ENCODE assay signal across 1 cellular context in the genomic region with DNA sequence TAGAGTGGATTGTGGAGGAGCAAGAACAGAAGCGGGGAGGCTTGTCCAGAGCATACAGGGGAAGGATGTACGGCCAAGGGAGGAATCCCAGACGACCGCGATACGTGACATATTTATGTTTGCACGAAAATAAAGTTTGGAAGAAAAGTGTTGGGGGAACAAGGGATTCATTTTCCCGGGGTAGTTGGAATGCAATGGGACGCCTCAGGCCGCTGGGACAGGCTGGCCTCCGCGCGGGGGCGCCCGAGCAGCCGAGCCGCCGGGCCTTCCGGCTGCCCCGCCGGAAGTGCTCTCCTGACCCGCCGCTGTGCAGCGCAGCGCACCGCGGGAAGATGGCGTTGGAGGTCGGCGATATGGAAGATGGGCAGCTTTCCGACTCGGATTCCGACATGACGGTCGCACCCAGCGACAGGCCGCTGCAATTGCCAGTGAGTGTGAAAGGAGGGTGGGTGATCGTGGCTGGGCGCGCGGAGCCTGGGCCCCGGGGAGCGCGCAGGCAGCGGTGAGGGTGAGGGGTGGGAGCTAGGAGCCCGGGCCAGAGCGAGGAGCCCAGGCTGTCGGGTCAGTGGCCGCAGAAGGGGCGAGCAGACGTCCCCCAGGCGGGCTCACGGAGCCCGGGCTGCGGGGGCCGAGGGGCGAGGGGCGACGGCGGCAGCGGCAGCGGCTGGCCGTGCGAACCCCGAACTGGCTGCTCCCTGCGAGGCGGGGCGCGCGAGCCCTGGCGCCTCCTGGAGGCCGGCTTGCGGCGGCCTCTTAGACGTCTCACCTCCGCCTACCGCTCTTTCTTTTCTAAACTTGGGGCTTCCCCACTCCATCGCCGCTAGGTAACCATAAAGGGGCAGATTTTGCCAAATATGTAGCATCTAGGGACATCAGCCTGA.
A peak's percentile ranks its signal among the peaks of the same experiment; 100 is the strongest.
TF ChIP-seq lines count a peak whose summit lies in the region.

A gene with protein sequence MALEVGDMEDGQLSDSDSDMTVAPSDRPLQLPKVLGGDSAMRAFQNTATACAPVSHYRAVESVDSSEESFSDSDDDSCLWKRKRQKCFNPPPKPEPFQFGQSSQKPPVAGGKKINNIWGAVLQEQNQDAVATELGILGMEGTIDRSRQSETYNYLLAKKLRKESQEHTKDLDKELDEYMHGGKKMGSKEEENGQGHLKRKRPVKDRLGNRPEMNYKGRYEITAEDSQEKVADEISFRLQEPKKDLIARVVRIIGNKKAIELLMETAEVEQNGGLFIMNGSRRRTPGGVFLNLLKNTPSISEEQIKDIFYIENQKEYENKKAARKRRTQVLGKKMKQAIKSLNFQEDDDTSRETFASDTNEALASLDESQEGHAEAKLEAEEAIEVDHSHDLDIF (plus strand): TSS at position 317 of the 881 bp plus-strand sequence. CDS start 16 bp downstream, at position 333.

TF ChIP-seq in GM12878, 131 proteins besides CTCF, POLR2A, EP300 and RAD21 (continued from another document and continues in another):
- TF ChIP-seq, protein P1, sequence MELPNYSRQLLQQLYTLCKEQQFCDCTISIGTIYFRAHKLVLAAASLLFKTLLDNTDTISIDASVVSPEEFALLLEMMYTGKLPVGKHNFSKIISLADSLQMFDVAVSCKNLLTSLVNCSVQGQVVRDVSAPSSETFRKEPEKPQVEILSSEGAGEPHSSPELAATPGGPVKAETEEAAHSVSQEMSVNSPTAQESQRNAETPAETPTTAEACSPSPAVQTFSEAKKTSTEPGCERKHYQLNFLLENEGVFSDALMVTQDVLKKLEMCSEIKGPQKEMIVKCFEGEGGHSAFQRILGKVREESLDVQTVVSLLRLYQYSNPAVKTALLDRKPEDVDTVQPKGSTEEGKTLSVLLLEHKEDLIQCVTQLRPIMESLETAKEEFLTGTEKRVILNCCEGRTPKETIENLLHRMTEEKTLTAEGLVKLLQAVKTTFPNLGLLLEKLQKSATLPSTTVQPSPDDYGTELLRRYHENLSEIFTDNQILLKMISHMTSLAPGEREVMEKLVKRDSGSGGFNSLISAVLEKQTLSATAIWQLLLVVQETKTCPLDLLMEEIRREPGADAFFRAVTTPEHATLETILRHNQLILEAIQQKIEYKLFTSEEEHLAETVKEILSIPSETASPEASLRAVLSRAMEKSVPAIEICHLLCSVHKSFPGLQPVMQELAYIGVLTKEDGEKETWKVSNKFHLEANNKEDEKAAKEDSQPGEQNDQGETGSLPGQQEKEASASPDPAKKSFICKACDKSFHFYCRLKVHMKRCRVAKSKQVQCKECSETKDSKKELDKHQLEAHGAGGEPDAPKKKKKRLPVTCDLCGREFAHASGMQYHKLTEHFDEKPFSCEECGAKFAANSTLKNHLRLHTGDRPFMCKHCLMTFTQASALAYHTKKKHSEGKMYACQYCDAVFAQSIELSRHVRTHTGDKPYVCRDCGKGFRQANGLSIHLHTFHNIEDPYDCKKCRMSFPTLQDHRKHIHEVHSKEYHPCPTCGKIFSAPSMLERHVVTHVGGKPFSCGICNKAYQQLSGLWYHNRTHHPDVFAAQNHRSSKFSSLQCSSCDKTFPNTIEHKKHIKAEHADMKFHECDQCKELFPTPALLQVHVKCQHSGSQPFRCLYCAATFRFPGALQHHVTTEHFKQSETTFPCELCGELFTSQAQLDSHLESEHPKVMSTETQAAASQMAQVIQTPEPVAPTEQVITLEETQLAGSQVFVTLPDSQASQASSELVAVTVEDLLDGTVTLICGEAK (IDR thresholded peaks at IDR 0.05; ENCODE audit: borderline replicate concordance) = peak; percentile 84
- TF ChIP-seq, protein P2, sequence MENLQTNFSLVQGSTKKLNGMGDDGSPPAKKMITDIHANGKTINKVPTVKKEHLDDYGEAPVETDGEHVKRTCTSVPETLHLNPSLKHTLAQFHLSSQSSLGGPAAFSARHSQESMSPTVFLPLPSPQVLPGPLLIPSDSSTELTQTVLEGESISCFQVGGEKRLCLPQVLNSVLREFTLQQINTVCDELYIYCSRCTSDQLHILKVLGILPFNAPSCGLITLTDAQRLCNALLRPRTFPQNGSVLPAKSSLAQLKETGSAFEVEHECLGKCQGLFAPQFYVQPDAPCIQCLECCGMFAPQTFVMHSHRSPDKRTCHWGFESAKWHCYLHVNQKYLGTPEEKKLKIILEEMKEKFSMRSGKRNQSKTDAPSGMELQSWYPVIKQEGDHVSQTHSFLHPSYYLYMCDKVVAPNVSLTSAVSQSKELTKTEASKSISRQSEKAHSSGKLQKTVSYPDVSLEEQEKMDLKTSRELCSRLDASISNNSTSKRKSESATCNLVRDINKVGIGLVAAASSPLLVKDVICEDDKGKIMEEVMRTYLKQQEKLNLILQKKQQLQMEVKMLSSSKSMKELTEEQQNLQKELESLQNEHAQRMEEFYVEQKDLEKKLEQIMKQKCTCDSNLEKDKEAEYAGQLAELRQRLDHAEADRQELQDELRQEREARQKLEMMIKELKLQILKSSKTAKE (IDR thresholded peaks at IDR 0.05; ENCODE audit: low read depth, poor library complexity, severe bottlenecking) = no peak
- TF ChIP-seq BHLHE40 (IDR thresholded peaks at IDR 0.05; ENCODE audit: borderline replicate concordance in 1 of 2, low read depth in 2 of 2, low read length in 1 of 2) (peak; percentile 9 to 40; a peak in 2 of 4 replicates), MTA2 (IDR thresholded peaks at IDR 0.05; ENCODE audit: low read depth) (peak; percentile 40; the same call in 1 of the 2 replicates), JUNB (IDR thresholded peaks at IDR 0.05) (no peak), JUND (IDR thresholded peaks at IDR 0.05; ENCODE audit: low read depth, low read length) (no peak), MEF2B (IDR thresholded peaks at IDR 0.05; ENCODE audit: partially characterized antibody, poor library complexity, severe bottlenecking) (no peak), EZH2 (IDR thresholded peaks at IDR 0.05; ENCODE audit: borderline replicate concordance, control insufficient read depth, low read depth, low read length) (no peak), ESRRA (IDR thresholded peaks at IDR 0.05; ENCODE audit: low read length) (0 out of 2 replicates have a peak, but pooled peaks have one; percentile 20), IKZF1 (conservative IDR thresholded peaks at IDR 0.05) (peak; percentile 94), RUNX3 (IDR thresholded peaks at IDR 0.05; ENCODE audit: low read length) (peak; percentile 26; the same call in 1 of the 2 replicates), PAX8 (IDR thresholded peaks at IDR 0.05) (no peak), RAD51 (IDR thresholded peaks at IDR 0.05) (no peak), HCFC1 (IDR thresholded peaks at IDR 0.05; ENCODE audit: low read length) (peak; percentile 63), SMAD1 (IDR thresholded peaks at IDR 0.05; ENCODE audit: low read depth, partially characterized antibody) (no peak), MTA3 (IDR thresholded peaks at IDR 0.05; ENCODE audit: borderline replicate concordance, low read length) (no peak), FOXM1 (IDR thresholded peaks at IDR 0.05; ENCODE audit: low read depth, low read length) (no peak), SP1 (IDR thresholded peaks at IDR 0.05; ENCODE audit: low read depth, low read length) (no peak), RBBP5 (conservative IDR thresholded peaks at IDR 0.05) (no peak), RELA (IDR thresholded peaks at IDR 0.05; ENCODE audit: borderline replicate concordance, partially characterized antibody) (no peak), NR2C1 (IDR thresholded peaks at IDR 0.05) (peak; percentile 96), DPF2 (IDR thresholded peaks at IDR 0.05) (peak; percentile 89), PML (IDR thresholded peaks at IDR 0.05; ENCODE audit: low read length) (peak; percentile 76; the same call in 1 of the 2 replicates), GABPA (IDR thresholded peaks at IDR 0.05; ENCODE audit: low read depth) (peak; percentile 92), SREBF1 (IDR thresholded peaks at IDR 0.05; ENCODE audit: low read length) (no peak)
- TF ChIP-seq, protein P3, sequence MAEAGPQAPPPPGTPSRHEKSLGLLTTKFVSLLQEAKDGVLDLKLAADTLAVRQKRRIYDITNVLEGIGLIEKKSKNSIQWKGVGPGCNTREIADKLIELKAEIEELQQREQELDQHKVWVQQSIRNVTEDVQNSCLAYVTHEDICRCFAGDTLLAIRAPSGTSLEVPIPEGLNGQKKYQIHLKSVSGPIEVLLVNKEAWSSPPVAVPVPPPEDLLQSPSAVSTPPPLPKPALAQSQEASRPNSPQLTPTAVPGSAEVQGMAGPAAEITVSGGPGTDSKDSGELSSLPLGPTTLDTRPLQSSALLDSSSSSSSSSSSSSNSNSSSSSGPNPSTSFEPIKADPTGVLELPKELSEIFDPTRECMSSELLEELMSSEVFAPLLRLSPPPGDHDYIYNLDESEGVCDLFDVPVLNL (IDR thresholded peaks at IDR 0.05; ENCODE audit: low read depth, low read length) = 0 out of 2 replicates have a peak, but pooled peaks have one; percentile 39
- TF ChIP-seq, protein P4, sequence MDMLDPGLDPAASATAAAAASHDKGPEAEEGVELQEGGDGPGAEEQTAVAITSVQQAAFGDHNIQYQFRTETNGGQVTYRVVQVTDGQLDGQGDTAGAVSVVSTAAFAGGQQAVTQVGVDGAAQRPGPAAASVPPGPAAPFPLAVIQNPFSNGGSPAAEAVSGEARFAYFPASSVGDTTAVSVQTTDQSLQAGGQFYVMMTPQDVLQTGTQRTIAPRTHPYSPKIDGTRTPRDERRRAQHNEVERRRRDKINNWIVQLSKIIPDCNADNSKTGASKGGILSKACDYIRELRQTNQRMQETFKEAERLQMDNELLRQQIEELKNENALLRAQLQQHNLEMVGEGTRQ (IDR thresholded peaks at IDR 0.05; ENCODE audit: borderline replicate concordance, low read depth, low read length) = no peak
- TF ChIP-seq, protein P5, sequence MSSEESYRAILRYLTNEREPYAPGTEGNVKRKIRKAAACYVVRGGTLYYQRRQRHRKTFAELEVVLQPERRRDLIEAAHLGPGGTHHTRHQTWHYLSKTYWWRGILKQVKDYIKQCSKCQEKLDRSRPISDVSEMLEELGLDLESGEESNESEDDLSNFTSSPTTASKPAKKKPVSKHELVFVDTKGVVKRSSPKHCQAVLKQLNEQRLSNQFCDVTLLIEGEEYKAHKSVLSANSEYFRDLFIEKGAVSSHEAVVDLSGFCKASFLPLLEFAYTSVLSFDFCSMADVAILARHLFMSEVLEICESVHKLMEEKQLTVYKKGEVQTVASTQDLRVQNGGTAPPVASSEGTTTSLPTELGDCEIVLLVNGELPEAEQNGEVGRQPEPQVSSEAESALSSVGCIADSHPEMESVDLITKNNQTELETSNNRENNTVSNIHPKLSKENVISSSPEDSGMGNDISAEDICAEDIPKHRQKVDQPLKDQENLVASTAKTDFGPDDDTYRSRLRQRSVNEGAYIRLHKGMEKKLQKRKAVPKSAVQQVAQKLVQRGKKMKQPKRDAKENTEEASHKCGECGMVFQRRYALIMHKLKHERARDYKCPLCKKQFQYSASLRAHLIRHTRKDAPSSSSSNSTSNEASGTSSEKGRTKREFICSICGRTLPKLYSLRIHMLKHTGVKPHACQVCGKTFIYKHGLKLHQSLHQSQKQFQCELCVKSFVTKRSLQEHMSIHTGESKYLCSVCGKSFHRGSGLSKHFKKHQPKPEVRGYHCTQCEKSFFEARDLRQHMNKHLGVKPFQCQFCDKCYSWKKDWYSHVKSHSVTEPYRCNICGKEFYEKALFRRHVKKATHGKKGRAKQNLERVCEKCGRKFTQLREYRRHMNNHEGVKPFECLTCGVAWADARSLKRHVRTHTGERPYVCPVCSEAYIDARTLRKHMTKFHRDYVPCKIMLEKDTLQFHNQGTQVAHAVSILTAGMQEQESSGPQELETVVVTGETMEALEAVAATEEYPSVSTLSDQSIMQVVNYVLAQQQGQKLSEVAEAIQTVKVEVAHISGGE (CRISPR knock-in tag; IDR thresholded peaks at IDR 0.05) = peak; percentile 72
- TF ChIP-seq, protein P6, sequence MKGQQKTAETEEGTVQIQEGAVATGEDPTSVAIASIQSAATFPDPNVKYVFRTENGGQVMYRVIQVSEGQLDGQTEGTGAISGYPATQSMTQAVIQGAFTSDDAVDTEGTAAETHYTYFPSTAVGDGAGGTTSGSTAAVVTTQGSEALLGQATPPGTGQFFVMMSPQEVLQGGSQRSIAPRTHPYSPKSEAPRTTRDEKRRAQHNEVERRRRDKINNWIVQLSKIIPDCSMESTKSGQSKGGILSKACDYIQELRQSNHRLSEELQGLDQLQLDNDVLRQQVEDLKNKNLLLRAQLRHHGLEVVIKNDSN (IDR thresholded peaks at IDR 0.05; ENCODE audit: borderline replicate concordance, extremely low read length, insufficient read depth, low read depth, low read length) = no peak
- TF ChIP-seq, protein P7, sequence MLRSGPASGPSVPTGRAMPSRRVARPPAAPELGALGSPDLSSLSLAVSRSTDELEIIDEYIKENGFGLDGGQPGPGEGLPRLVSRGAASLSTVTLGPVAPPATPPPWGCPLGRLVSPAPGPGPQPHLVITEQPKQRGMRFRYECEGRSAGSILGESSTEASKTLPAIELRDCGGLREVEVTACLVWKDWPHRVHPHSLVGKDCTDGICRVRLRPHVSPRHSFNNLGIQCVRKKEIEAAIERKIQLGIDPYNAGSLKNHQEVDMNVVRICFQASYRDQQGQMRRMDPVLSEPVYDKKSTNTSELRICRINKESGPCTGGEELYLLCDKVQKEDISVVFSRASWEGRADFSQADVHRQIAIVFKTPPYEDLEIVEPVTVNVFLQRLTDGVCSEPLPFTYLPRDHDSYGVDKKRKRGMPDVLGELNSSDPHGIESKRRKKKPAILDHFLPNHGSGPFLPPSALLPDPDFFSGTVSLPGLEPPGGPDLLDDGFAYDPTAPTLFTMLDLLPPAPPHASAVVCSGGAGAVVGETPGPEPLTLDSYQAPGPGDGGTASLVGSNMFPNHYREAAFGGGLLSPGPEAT (IDR thresholded peaks at IDR 0.05; ENCODE audit: low read depth) = peak; percentile 90; the same call in 1 of the 2 replicates
- TF ChIP-seq, protein P8, sequence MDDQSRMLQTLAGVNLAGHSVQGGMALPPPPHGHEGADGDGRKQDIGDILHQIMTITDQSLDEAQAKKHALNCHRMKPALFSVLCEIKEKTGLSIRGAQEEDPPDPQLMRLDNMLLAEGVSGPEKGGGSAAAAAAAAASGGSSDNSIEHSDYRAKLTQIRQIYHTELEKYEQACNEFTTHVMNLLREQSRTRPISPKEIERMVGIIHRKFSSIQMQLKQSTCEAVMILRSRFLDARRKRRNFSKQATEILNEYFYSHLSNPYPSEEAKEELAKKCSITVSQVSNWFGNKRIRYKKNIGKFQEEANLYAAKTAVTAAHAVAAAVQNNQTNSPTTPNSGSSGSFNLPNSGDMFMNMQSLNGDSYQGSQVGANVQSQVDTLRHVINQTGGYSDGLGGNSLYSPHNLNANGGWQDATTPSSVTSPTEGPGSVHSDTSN (IDR thresholded peaks at IDR 0.05; ENCODE audit: insufficient replicate concordance, low read depth, low read length) = no peak
- TF ChIP-seq, protein P9, sequence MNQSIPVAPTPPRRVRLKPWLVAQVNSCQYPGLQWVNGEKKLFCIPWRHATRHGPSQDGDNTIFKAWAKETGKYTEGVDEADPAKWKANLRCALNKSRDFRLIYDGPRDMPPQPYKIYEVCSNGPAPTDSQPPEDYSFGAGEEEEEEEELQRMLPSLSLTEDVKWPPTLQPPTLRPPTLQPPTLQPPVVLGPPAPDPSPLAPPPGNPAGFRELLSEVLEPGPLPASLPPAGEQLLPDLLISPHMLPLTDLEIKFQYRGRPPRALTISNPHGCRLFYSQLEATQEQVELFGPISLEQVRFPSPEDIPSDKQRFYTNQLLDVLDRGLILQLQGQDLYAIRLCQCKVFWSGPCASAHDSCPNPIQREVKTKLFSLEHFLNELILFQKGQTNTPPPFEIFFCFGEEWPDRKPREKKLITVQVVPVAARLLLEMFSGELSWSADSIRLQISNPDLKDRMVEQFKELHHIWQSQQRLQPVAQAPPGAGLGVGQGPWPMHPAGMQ (IDR thresholded peaks at IDR 0.05; ENCODE audit: borderline replicate concordance) = no peak
- TF ChIP-seq, protein P10, sequence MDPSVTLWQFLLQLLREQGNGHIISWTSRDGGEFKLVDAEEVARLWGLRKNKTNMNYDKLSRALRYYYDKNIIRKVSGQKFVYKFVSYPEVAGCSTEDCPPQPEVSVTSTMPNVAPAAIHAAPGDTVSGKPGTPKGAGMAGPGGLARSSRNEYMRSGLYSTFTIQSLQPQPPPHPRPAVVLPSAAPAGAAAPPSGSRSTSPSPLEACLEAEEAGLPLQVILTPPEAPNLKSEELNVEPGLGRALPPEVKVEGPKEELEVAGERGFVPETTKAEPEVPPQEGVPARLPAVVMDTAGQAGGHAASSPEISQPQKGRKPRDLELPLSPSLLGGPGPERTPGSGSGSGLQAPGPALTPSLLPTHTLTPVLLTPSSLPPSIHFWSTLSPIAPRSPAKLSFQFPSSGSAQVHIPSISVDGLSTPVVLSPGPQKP (IDR thresholded peaks at IDR 0.05; ENCODE audit: low read depth, low read length) = peak; percentile 87
